In the genomic region with DNA sequence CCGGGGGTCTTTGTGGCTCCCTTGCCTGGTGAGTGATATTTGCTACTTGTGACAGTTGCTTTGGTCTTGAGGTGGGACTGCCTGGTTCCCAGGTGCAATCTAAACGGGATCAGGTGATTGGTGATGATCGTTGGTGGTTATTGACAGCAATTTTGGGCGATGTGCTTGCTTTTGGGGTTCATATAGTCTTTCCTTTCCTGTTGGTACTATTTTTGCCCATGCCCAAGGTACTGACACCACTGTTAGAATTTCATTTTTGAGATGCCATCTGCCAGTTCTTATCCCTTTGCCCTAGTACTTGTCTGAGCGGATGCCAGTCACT, we compare ENCODE assay signal across 8 cellular contexts. TPM values are rescaled to one million over a fixed set of nuclear protein-coding genes. Genes with fewer than 3 reads are reported as not detected.
DNase-seq lines count a peak whose midpoint lies in the region; ATAC-seq and TF ChIP-seq lines count a peak whose summit lies in the region.

No MANE protein-coding gene starts in this region.

- H3K9ac ChIP-seq in GM23248 (peak overlapping the region; percentile 80), skeletal muscle tissue (ENCODE audit: low read depth in 1 of 3, low read length in 3 of 3) (peak overlapping the region; percentile 94 to 97 (median 96))

- peaks cover 54% of the 10 kb centered on the region for H3K79me2 ChIP-seq in GM23248 (ENCODE audit: insufficient read depth)

- H3K4me3 Mint-ChIP-seq in T-helper 2 cell treated with Interferon-gamma antibody and Interleukin-4, amounts not matched to agents 5 μg/mL and 100 μg/mL, for 36 hours: peak overlapping the region; percentile 94

- peak overlapping the region; percentile 93 for H3K4me2 ChIP-seq in GM23248 (ENCODE audit: unreplicated experiment)

- intact Hi-C loops in left ventricle myocardium inferior (cut with micrococcal nuclease): no loop called here

- H3K36me3 ChIP-seq in GM23248 (ENCODE audit: low read depth): no peaks in the 10 kb centered on the region
- no peaks in the 10 kb centered on the region for H3K36me3 ChIP-seq in left ventricle myocardium inferior
- peaks cover 0 to 4% (median 0%) of the 10 kb centered on the region in 3 donors for H3K36me3 ChIP-seq in skeletal muscle tissue (ENCODE audit: control insufficient read depth in 3 of 3, insufficient read depth in 3 of 3, low read length in 3 of 3)

- H3K27ac ChIP-seq in GM23248 (peak overlapping the region; percentile 44), left ventricle myocardium inferior (replicated peaks) (peak overlapping the region; percentile 90), skeletal muscle tissue (ENCODE audit: low read depth, low read length) (peak overlapping the region; percentile 84)

- in situ Hi-C loops in GM23248 (cut with MboI): no loop called here

- TF ChIP-seq CTCF in left ventricle myocardium inferior (IDR thresholded peaks at IDR 0.05; ENCODE audit: borderline replicate concordance): no peak

- peak overlapping the region; percentile 91 for H3K4me3 ChIP-seq in GM23248
- peak overlapping the region; percentile 88 for H3K4me3 ChIP-seq in left ventricle myocardium inferior
- peak overlapping the region; percentile 97 to 99 (median 98) for H3K4me3 ChIP-seq in skeletal muscle tissue (ENCODE audit: low read length in 3 of 3)

- H3K4me1 ChIP-seq in GM23248 (ENCODE audit: insufficient read depth): 0 out of 2 replicates have a peak, but pooled peaks cover 7% of the 10 kb centered on the region
- peaks cover 31% of the 10 kb centered on the region for H3K4me1 ChIP-seq in left ventricle myocardium inferior
- peaks cover 0 to 13% (median 12%) of the 10 kb centered on the region in 3 donors for H3K4me1 ChIP-seq in skeletal muscle tissue (ENCODE audit: control insufficient read depth in 3 of 3, insufficient read depth in 3 of 3, low read length in 3 of 3)

- no peaks in the 10 kb centered on the region for H3K9me2 ChIP-seq in GM23248 (ENCODE audit: insufficient read depth)

- WGBS in GM23248 (ENCODE audit: low coverage in 1 of 2, low lambda C conversion rate in 2 of 2, missing lambda C conversion rate in 2 of 2), 2 experiments: 2 to 3% methylated on average over 5 of the region's 5 CpGs

- H3F3A ChIP-seq in GM23248 (ENCODE audit: insufficient read depth): peaks cover 15% of the 10 kb centered on the region; the same call in 1 of the 2 replicates

- H3K9me3 Mint-ChIP-seq in T-helper 2 cell treated with Interferon-gamma antibody and Interleukin-4, amounts not matched to agents 5 μg/mL and 100 μg/mL, for 36 hours: peaks cover 11% of the 10 kb centered on the region

- no peaks in the 10 kb centered on the region for H4K20me1 ChIP-seq in GM23248 (ENCODE audit: insufficient read depth)

- no peaks in the 10 kb centered on the region for H3K27me3 Mint-ChIP-seq in T-helper 2 cell treated with Interferon-gamma antibody and Interleukin-4, amounts not matched to agents 5 μg/mL and 100 μg/mL, for 36 hours (ENCODE audit: low read depth)

- no peak for DNase-seq in GM23248
- no peak for DNase-seq in T-helper 2 cell treated with Interferon-gamma antibody and Interleukin-4, amounts not matched to agents 5 μg/mL and 100 μg/mL, for 36 hours (ENCODE audit: low spot score)
- DNase-seq in left ventricle myocardium inferior: no peak
- no peak for DNase-seq in SHP77 treated with DMSO at 0.1 percent for 48 hours (lab: John Stamatoyannopoulos, UW)
- DNase-seq in iPS-NIHi7 (ENCODE audit: extremely low spot score): no peak
- DNase-seq in NCI-H1436 treated with DMSO at 0.1 percent for 48 hours (lab: John Stamatoyannopoulos, UW): no peak

- peak overlapping the region; percentile 88 for H3K27ac Mint-ChIP-seq in T-helper 2 cell treated with Interferon-gamma antibody and Interleukin-4, amounts not matched to agents 5 μg/mL and 100 μg/mL, for 36 hours

- ATAC-seq in HG02938 (IDR thresholded peaks at IDR 0.05; ENCODE audit: unreplicated experiment): no peak

- H3K36me3 Mint-ChIP-seq in T-helper 2 cell treated with Interferon-gamma antibody and Interleukin-4, amounts not matched to agents 5 μg/mL and 100 μg/mL, for 36 hours (ENCODE audit: low read depth): peaks cover 15% of the 10 kb centered on the region

- peak overlapping the region; percentile 93 for H2AFZ ChIP-seq in GM23248

- peaks cover 56% of the 10 kb centered on the region for H3K4me1 Mint-ChIP-seq in T-helper 2 cell treated with Interferon-gamma antibody and Interleukin-4, amounts not matched to agents 5 μg/mL and 100 μg/mL, for 36 hours (ENCODE audit: low read depth)

- H3K9me3 ChIP-seq in GM23248 (ENCODE audit: low read depth) (no peaks in the 10 kb centered on the region), left ventricle myocardium inferior (replicated peaks) (no peaks in the 10 kb centered on the region), skeletal muscle tissue (ENCODE audit: control insufficient read depth in 3 of 3, low read length in 3 of 3) (no peaks in the 10 kb centered on the region)

- no peaks in the 10 kb centered on the region for H3K27me3 ChIP-seq in GM23248 (replicated peaks; ENCODE audit: insufficient read depth)
- no peaks in the 10 kb centered on the region for H3K27me3 ChIP-seq in left ventricle myocardium inferior (ENCODE audit: low read depth)
- H3K27me3 ChIP-seq in skeletal muscle tissue (ENCODE audit: control insufficient read depth in 3 of 3, insufficient read depth in 3 of 3, low read length in 3 of 3): no peaks in the 10 kb centered on the region

RNA-seq across cellular contexts. Expression of a gene that starts 0.6 kb away (rescaled TPM):
- 6.7 and 8.2 TPM in 2 replicates for total RNA-seq in GM23248 (2014; rRNA removed; shearing (Covaris generic))
- polyA plus RNA-seq in GM23248 (2016; fragmentation: Nextera tagmentation; extraction: Ambion mirVana): 7.2 and 8.3 TPM in 2 replicates
- total RNA-seq in left ventricle myocardium inferior (29.3 TPM), skeletal muscle tissue (67.3 TPM)

RNA-seq across cellular contexts. Expression of a gene that starts 13.3 kb away (rescaled TPM):
- 50.0 and 71.6 TPM in 2 replicates for total RNA-seq in GM23248 (2014; rRNA removed; shearing (Covaris generic))
- 101 and 109 TPM in 2 replicates for polyA plus RNA-seq in GM23248 (2016; fragmentation: Nextera tagmentation; extraction: Ambion mirVana)
- 117 TPM for total RNA-seq in left ventricle myocardium inferior
- 23.5 TPM for total RNA-seq in skeletal muscle tissue
